ENCODE assay signal across 24 cellular contexts in the genomic region with DNA sequence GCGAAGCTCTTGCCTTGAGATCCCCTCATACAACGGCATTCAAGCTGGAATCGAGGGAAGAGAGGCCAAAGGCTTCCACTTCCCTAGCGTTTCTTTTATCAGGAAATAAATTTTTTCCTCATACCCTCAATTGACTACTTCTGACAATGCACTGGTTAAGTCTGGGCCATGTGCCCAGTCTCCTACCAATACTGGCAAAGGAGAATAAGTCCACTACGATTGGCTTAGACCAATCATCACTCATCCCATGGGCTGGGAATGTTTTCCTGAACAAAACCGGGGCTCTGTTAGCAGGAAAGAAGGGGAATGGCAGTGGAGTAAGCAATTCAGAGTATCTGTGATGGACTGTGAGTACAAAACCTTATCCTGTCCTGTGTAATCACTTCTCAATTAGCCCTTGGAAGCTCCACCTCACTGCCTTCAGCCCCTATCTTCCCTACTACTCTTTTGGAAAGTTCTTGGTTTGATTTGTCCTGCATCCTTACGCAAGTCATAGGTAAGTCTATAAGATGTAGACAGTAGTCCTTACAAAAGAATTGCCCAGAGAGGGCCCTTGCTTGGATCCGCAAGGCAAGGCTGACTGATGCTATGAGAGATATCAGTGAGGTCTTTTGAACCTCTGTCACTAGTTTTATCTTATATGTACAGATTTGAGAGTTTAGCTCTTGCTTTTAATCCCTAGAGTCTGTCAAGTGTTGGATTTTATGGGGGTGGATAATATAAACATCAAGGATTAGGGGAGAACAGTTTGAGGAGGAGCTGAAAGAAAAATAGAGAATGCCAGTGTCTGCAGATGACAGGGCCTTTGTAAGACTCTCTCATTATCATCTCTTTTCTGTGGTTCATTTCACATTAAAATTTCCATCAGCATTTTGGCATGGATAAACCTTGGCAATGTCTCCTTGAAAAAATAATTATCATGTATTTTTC. TPM values are rescaled to one million over a fixed set of nuclear protein-coding genes. Genes with fewer than 3 reads are reported as not detected.
DNase-seq lines count a peak whose midpoint lies in the region; ATAC-seq and TF ChIP-seq lines count a peak whose summit lies in the region.
"Had no signal": no experiment of that assay in that cellular context is flagged by ENCODE, and none has a peak within 500 bp of the region (broad histone marks: within the 10 kb centered on the region; RNA-seq: fewer than 3 reads in every experiment).

No MANE protein-coding gene starts in this region.

- H4K20me1 ChIP-seq in mammary epithelial cell (ENCODE audit: insufficient read depth, low read length), result no peaks in the 10 kb centered on the region

- no peak for ATAC-seq in GM19395 (IDR thresholded peaks at IDR 0.05; ENCODE audit: unreplicated experiment)
- ATAC-seq: A549, lower lobe of right lung, right cardiac atrium had no signal

- in situ Hi-C loops in mammary epithelial cell (cut with MboI; ENCODE audit: low sequenced_read_pairs in 2 of 2), result no loop called here

- no peak for DNase-seq in mammary epithelial cell
- no peak for DNase-seq in MCF 10A (ENCODE audit: unreplicated experiment)
- DNase-seq in cardiac fibroblast (ENCODE audit: low read depth in 2 of 2), result peak; percentile 21 to 52
- DNase-seq in KG1 (lab: John Stamatoyannopoulos, UW), result no peak
- no peak for DNase-seq in NCI-H748 treated with DMSO at 0.1 percent for 48 hours (lab: John Stamatoyannopoulos, UW)
- DNase-seq: activated CD4-positive, alpha-beta T cell treated with anti-CD3 and anti-CD28 coated beads, Interleukin-2, amount 50 U/mL, for 48 hours; activated gamma-delta T cell treated with Interleukin-2 at 50 U/mL for 16 hours; activated T-cell treated with anti-CD3 and anti-CD28 coated beads, Interleukin-2, amount 50 U/mL, for 1 hour; amniotic stem cell; BE2C; EL; lower lobe of right lung; NCI-H1417; NCI-H2107; NCI-H510A treated with DMSO at 0.1 percent for 48 hours; right cardiac atrium; T-helper 2 cell had no signal

- 91% methylated on average over 8 of the region's 8 CpGs for WGBS in mammary epithelial cell (ENCODE audit: low coverage, missing lambda C conversion rate)

- H3K27ac ChIP-seq in mammary epithelial cell (ENCODE audit: insufficient read depth, low read depth, low read length) (no peak overlapping the region), layer of hippocampus (ENCODE audit: low read depth, low read length) (peak overlapping the region; percentile 22), temporal lobe (ENCODE audit: low read depth, low read length) (peak overlapping the region; percentile 3)
- H3K27ac ChIP-seq: A549, HL-60, lower lobe of right lung, SK-N-MC had no signal

- no peak overlapping the region for H3K4me3 ChIP-seq in mammary epithelial cell (replicated peaks in 1 of 3; ENCODE audit: insufficient read depth in 1 of 3, low read depth in 2 of 3, low read length in 3 of 3)
- no peak overlapping the region for H3K4me3 ChIP-seq in cardiac fibroblast (replicated peaks in 1 of 2; ENCODE audit: low read depth in 2 of 2, low read length in 2 of 2)
- H3K4me3 ChIP-seq: A549, hepatocyte, lower lobe of right lung, SK-N-MC had no signal

- H3K9me3 Mint-ChIP-seq in MCF 10A (ENCODE audit: unreplicated experiment), result no peaks in the 10 kb centered on the region

- H3K4me3 Mint-ChIP-seq in MCF 10A (ENCODE audit: unreplicated experiment), result no peak overlapping the region

- no TSS peak for BruUV-seq in mammary epithelial cell (replicated peaks; lab: Mats Ljungman, UMichigan)
- BruUV-seq in MCF 10A (replicated peaks; lab: Mats Ljungman, UMichigan), result no TSS peak

- intact Hi-C loops in mammary epithelial cell (cut with micrococcal nuclease), result no loop called here
- intact Hi-C loops in MCF 10A (cut with micrococcal nuclease), result no loop called here

- H3K36me3 Mint-ChIP-seq in MCF 10A (ENCODE audit: insufficient read depth, unreplicated experiment), result no peaks in the 10 kb centered on the region

- H3K27ac Mint-ChIP-seq in MCF 10A (ENCODE audit: low read depth, unreplicated experiment), result no peak overlapping the region

- H3K9me3 ChIP-seq in mammary epithelial cell (replicated peaks; ENCODE audit: insufficient read depth, low read length), result no peaks in the 10 kb centered on the region
- H3K9me3 ChIP-seq: A549, BE2C, lower lobe of right lung had no signal

- no peaks in the 10 kb centered on the region for H3K27me3 Mint-ChIP-seq in MCF 10A (ENCODE audit: insufficient read depth, unreplicated experiment)

- dilution Hi-C loops in mammary epithelial cell (cut with HindIII; ENCODE audit: low sequenced_read_pairs), result no loop called here

- H3K36me3 ChIP-seq in mammary epithelial cell (ENCODE audit: insufficient read depth, low read length), result no peaks in the 10 kb centered on the region
- H3K36me3 ChIP-seq: BE2C, lower lobe of right lung had no signal

- no peaks in the 10 kb centered on the region for H3K4me1 Mint-ChIP-seq in MCF 10A (ENCODE audit: insufficient read depth, unreplicated experiment)

- no peak overlapping the region for H3K4me2 ChIP-seq in mammary epithelial cell (ENCODE audit: insufficient read depth, low read depth, low read length)
- H3K4me2 ChIP-seq: A549, hepatocyte had no signal

- POLR2A ChIA-PET in MCF 10A (lab: Yijun Ruan, JAX), result interaction anchor here (2.1 kb wide), 1 partner anchor 10 kb away, joined by 11 read pairs; no protein-coding TSS in a partner anchor

- TF ChIP-seq CTCF in mammary epithelial cell (conservative IDR thresholded peaks at IDR 0.05 in 1 of 2, IDR thresholded peaks at IDR 0.05 in 1 of 2; ENCODE audit: extremely low read depth in 1 of 2, insufficient read depth in 1 of 2, low read depth in 1 of 2, low read length in 2 of 2) (no peak), MCF 10A (IDR thresholded peaks at IDR 0.05; ENCODE audit: unreplicated experiment) (no peak), cardiac fibroblast (IDR thresholded peaks at IDR 0.05; ENCODE audit: low read depth, low read length) (no peak)

- H3K27me3 ChIP-seq in mammary epithelial cell (ENCODE audit: insufficient read depth, low read length) (no peaks in the 10 kb centered on the region), layer of hippocampus (ENCODE audit: control insufficient read depth, insufficient read depth, low read length) (no peaks in the 10 kb centered on the region)
- H3K27me3 ChIP-seq: BE2C, hepatocyte had no signal

- CTCF ChIA-PET in mammary epithelial cell (lab: Charles Lee; ENCODE audit: low non-redundant PET) (interaction anchor here (0.7 kb wide), 1 partner anchor 14 kb away, joined by 6 read pairs; no protein-coding TSS in a partner anchor), MCF 10A (lab: Yijun Ruan, JAX) (interaction anchor here (0.5 to 0.7 kb wide), 6 partner anchors 9 to 837 kb away, joined by 3 to 5 read pairs (median 3); no protein-coding TSS in a partner anchor)

- peak overlapping the region; percentile 32 for H2AFZ ChIP-seq in mammary epithelial cell (ENCODE audit: low read depth, low read length)
- H2AFZ ChIP-seq: hepatocyte had no signal

- no peaks in the 10 kb centered on the region for H3K4me1 ChIP-seq in mammary epithelial cell (ENCODE audit: insufficient read depth, low read length)
- H3K4me1 ChIP-seq: BE2C, lower lobe of right lung had no signal

- no peaks in the 10 kb centered on the region for H3K79me2 ChIP-seq in mammary epithelial cell (ENCODE audit: insufficient read depth, low read length)
- H3K79me2 ChIP-seq: hepatocyte had no signal

- H3K9ac ChIP-seq in mammary epithelial cell (ENCODE audit: insufficient read depth, low read length), result no peak overlapping the region

RNA-seq across cellular contexts. Expression of a gene that starts 36.4 kb away (rescaled TPM):
- total RNA-seq in mammary epithelial cell (10 to 100 TPM; 42.5 to 64.2 TPM), MCF 10A (2022) (49.8 and 50.9 TPM in 2 replicates), temporal lobe (115 TPM)
- 10.7 TPM for polyA plus RNA-seq in mammary epithelial cell
- polyA minus RNA-seq in mammary epithelial cell, result 112 TPM

RNA-seq across cellular contexts. Expression of a gene that starts 52.7 kb away (rescaled TPM):
- 1 to 10 TPM; 1.5 to 1.6 TPM for total RNA-seq in mammary epithelial cell
- polyA plus RNA-seq in mammary epithelial cell, result 0.29 TPM
- polyA minus RNA-seq in mammary epithelial cell, result 0.47 TPM
- total RNA-seq in MCF 10A (2022), result 0.56 and 1.1 TPM in 2 replicates
- total RNA-seq in temporal lobe, result 4.7 TPM

Comparison
In these comparisons a context has a peak if more than half of its experiments do, and no peak if none do; other contexts are left out.
1. DNase-seq: peak in cardiac fibroblast (2 of 2); none in mammary epithelial cell (single experiment), MCF 10A (single experiment), KG1 (single experiment) and NCI-H748 treated with DMSO at 0.1 percent for 48 hours (single experiment).